ENCODE assay signal across 18 cellular contexts in genomic region chr22:28885939-28886338, GRCh38. TPM values are rescaled to one million over a fixed set of nuclear protein-coding genes. Genes with fewer than 3 reads are reported as not detected.
DNase-seq lines count a peak whose midpoint lies in the region; ATAC-seq and TF ChIP-seq lines count a peak whose summit lies in the region.
"Had no signal": no experiment of that assay in that cellular context is flagged by ENCODE, and none has a peak within 500 bp of the region (broad histone marks: within the 10 kb centered on the region; RNA-seq: fewer than 3 reads in every experiment).

No MANE protein-coding gene starts in this region.

- WGBS in sigmoid colon, 2 donors = 19 to 67% methylated on average over 3 of the region's 3 CpGs

- 0 out of 2 replicates have a peak, but pooled peaks cover 9% of the 10 kb centered on the region for H4K20me1 ChIP-seq in OCI-LY7 (ENCODE audit: insufficient read depth, low read length)

- CTCF ChIA-PET in OCI-LY7 (lab: Charles Lee; ENCODE audit: unreplicated experiment) = no interaction called here
- CTCF ChIA-PET in CD4-positive, alpha-beta memory T cell (lab: Charles Lee; ENCODE audit: partially characterized antibody) = no interaction called here

- peaks cover 19% of the 10 kb centered on the region for H3K4me1 Mint-ChIP-seq in activated T-helper 1 cell treated with anti-CD3 and anti-CD28 coated beads, Interleukin-12 subunit alpha, Interleukin-12 subunit beta, Interleukin-2, Interleukin-4 antibody, amounts not matched to agents 30 ng/mL and 10 ng/mL and 1 ng/mL, durations not matched to agents 14 hours and 24 hours and 36 hours (ENCODE audit: low read depth)
- peaks cover 7 to 27% (median 18%) of the 10 kb centered on the region in 4 donors for H3K4me1 Mint-ChIP-seq in CD4-positive, alpha-beta memory T cell

- H3K4me2 ChIP-seq in OCI-LY7 (ENCODE audit: low read length) = no peak overlapping the region

- H3K36me3 ChIP-seq in HUES6 (ENCODE audit: control insufficient read depth, insufficient read depth, low read length) = no peaks in the 10 kb centered on the region
- no peaks in the 10 kb centered on the region for H3K36me3 ChIP-seq in sigmoid colon
- H3K36me3 ChIP-seq in OCI-LY7 (ENCODE audit: insufficient read depth, low read length) = no peaks in the 10 kb centered on the region
- no peaks in the 10 kb centered on the region for H3K36me3 ChIP-seq in CD4-positive, alpha-beta memory T cell (ENCODE audit: insufficient read depth, low read length)
- H3K36me3 ChIP-seq: thoracic aorta had no signal

- H3K4me3 ChIP-seq in HUES6 (ENCODE audit: low read depth, low read length) = peak overlapping the region; percentile 84; the same call in 1 of the 2 replicates
- H3K4me3 ChIP-seq in sigmoid colon = no peak overlapping the region
- no peak overlapping the region for H3K4me3 ChIP-seq in OCI-LY7 (ENCODE audit: low read depth, low read length, poor library complexity, severe bottlenecking)
- H3K4me3 ChIP-seq in coronary artery = no peak overlapping the region
- no peak overlapping the region for H3K4me3 ChIP-seq in CD4-positive, alpha-beta memory T cell (ENCODE audit: low read length in 2 of 2)

- no peak for DNase-seq in activated T-helper 1 cell treated with anti-CD3 and anti-CD28 coated beads, Interleukin-12 subunit alpha, Interleukin-12 subunit beta, Interleukin-2, Interleukin-4 antibody, amounts not matched to agents 30 ng/mL and 10 ng/mL and 1 ng/mL, durations not matched to agents 14 hours and 24 hours and 36 hours (ENCODE audit: low spot score)
- DNase-seq in left colon (peak; percentile 31 to 60), sigmoid colon (peak; percentile 27), OCI-LY7 (ENCODE audit: low spot score) (no peak), coronary artery (ENCODE audit: low spot score) (no peak), NCI-H526 treated with DMSO at 0.1 percent for 48 hours (lab: John Stamatoyannopoulos, UW) (no peak)
- no peak for DNase-seq in CD4-positive, alpha-beta memory T cell
- DNase-seq: activated CD4-positive, alpha-beta T cell treated with anti-CD3 and anti-CD28 coated beads, Interleukin-2, amount 50 U/mL, for 48 hours; anterior cingulate cortex; C1 segment of cervical spinal cord; HFFc6; MM.1S; NCI-H2107; posterior cingulate gyrus; SIG-M5 had no signal

- H3K27me3 Mint-ChIP-seq in activated T-helper 1 cell treated with anti-CD3 and anti-CD28 coated beads, Interleukin-12 subunit alpha, Interleukin-12 subunit beta, Interleukin-2, Interleukin-4 antibody, amounts not matched to agents 30 ng/mL and 10 ng/mL and 1 ng/mL, durations not matched to agents 14 hours and 24 hours and 36 hours (ENCODE audit: insufficient read depth) = peaks cover 76% of the 10 kb centered on the region
- peaks cover 5 to 9% of the 10 kb centered on the region in 2 donors for H3K27me3 Mint-ChIP-seq in CD4-positive, alpha-beta memory T cell

- ATAC-seq in left colon = peak; percentile 50

- BruUV-seq in OCI-LY7 (replicated peaks; lab: Mats Ljungman, UMichigan) = no TSS peak

- H3K4me3 Mint-ChIP-seq in activated T-helper 1 cell treated with anti-CD3 and anti-CD28 coated beads, Interleukin-12 subunit alpha, Interleukin-12 subunit beta, Interleukin-2, Interleukin-4 antibody, amounts not matched to agents 30 ng/mL and 10 ng/mL and 1 ng/mL, durations not matched to agents 14 hours and 24 hours and 36 hours = peak overlapping the region; percentile 64
- H3K4me3 Mint-ChIP-seq in CD4-positive, alpha-beta memory T cell = peak overlapping the region in 2 of 8 donors; percentile 50 to 74
- H3K4me3 Mint-ChIP-seq: HFFc6 had no signal

- H3K9me2 ChIP-seq in OCI-LY7 (ENCODE audit: insufficient read depth, low read length) = no peaks in the 10 kb centered on the region

- POLR2A ChIA-PET in OCI-LY7 (lab: Charles Lee) = interaction anchor here (0.7 kb wide), 3 partner anchors 20 to 57 kb away, joined by 3 to 5 read pairs (median 3); no protein-coding TSS in a partner anchor
- POLR2A ChIA-PET in CD4-positive, alpha-beta memory T cell (lab: Charles Lee; ENCODE audit: partially characterized antibody) = no interaction called here

- no peak for TF ChIP-seq POLR2A in sigmoid colon (IDR thresholded peaks at IDR 0.05)

- H3K4me1 ChIP-seq in HUES6 (ENCODE audit: control insufficient read depth, insufficient read depth, low read length) (peaks cover 42% of the 10 kb centered on the region), sigmoid colon (peaks cover 0 to 48% (median 37%) of the 10 kb centered on the region in 4 donors), OCI-LY7 (ENCODE audit: insufficient read depth, low read length, poor library complexity, severe bottlenecking) (peaks cover 15% of the 10 kb centered on the region)
- peaks cover 15% of the 10 kb centered on the region for H3K4me1 ChIP-seq in CD4-positive, alpha-beta memory T cell (ENCODE audit: insufficient read depth, low read length)

- no peaks in the 10 kb centered on the region for H3K9me3 ChIP-seq in HUES6 (ENCODE audit: control insufficient read depth, insufficient read depth, low read depth, low read length)
- no peaks in the 10 kb centered on the region for H3K9me3 ChIP-seq in sigmoid colon
- H3K9me3 ChIP-seq in OCI-LY7 (ENCODE audit: low read length) = no peaks in the 10 kb centered on the region
- H3K9me3 ChIP-seq in CD4-positive, alpha-beta memory T cell (ENCODE audit: control insufficient read depth in 1 of 2, low read length in 2 of 2) = no peaks in the 10 kb centered on the region
- H3K9me3 ChIP-seq: thoracic aorta had no signal

- no peak overlapping the region for H3K27ac Mint-ChIP-seq in activated T-helper 1 cell treated with anti-CD3 and anti-CD28 coated beads, Interleukin-12 subunit alpha, Interleukin-12 subunit beta, Interleukin-2, Interleukin-4 antibody, amounts not matched to agents 30 ng/mL and 10 ng/mL and 1 ng/mL, durations not matched to agents 14 hours and 24 hours and 36 hours
- peak overlapping the region in 1 of 7 donors; percentile 59 for H3K27ac Mint-ChIP-seq in CD4-positive, alpha-beta memory T cell
- H3K27ac Mint-ChIP-seq: HFFc6 had no signal

- TF ChIP-seq EP300 in sigmoid colon (IDR thresholded peaks at IDR 0.05) = no peak

- intact Hi-C loops in activated T-helper 1 cell treated with anti-CD3 and anti-CD28 coated beads, Interleukin-12 subunit alpha, Interleukin-12 subunit beta, Interleukin-2, Interleukin-4 antibody, amounts not matched to agents 30 ng/mL and 10 ng/mL and 1 ng/mL, durations not matched to agents 14 hours and 24 hours and 36 hours (cut with micrococcal nuclease) = loop anchor here (10.0 kb wide), 1 partner anchor 379 kb away; the partner anchor contains the start of genes EWSR1 and RHBDD3
- intact Hi-C loops in left colon (cut with DNase I, micrococcal nuclease) = no loop called here
- intact Hi-C loops in sigmoid colon (cut with DNase I) = no loop called here
- intact Hi-C loops in OCI-LY7 (cut with micrococcal nuclease; ENCODE audit: unreplicated experiment) = loop anchor here (10.0 kb wide), 1 partner anchor 879 kb away; the partner anchor contains the start of genes UQCR10 and ZMAT5
- intact Hi-C loops in CD4-positive, alpha-beta memory T cell (cut with micrococcal nuclease) = no loop called here

- H3K79me2 ChIP-seq in OCI-LY7 (ENCODE audit: insufficient read depth, low read depth, low read length) = no peaks in the 10 kb centered on the region

- H3K27me3 ChIP-seq in HUES6 (ENCODE audit: control insufficient read depth, insufficient read depth, low read length) (no peaks in the 10 kb centered on the region), sigmoid colon (no peaks in the 10 kb centered on the region)
- no peaks in the 10 kb centered on the region for H3K27me3 ChIP-seq in CD4-positive, alpha-beta memory T cell (ENCODE audit: insufficient read depth, low read length)

- no peak overlapping the region for H2AFZ ChIP-seq in OCI-LY7 (ENCODE audit: low read length)

- H3K9ac ChIP-seq in HUES6 (ENCODE audit: low read length) = no peak overlapping the region

- H3K36me3 Mint-ChIP-seq in activated T-helper 1 cell treated with anti-CD3 and anti-CD28 coated beads, Interleukin-12 subunit alpha, Interleukin-12 subunit beta, Interleukin-2, Interleukin-4 antibody, amounts not matched to agents 30 ng/mL and 10 ng/mL and 1 ng/mL, durations not matched to agents 14 hours and 24 hours and 36 hours (ENCODE audit: low read depth) = peaks cover 2% of the 10 kb centered on the region
- H3K36me3 Mint-ChIP-seq in CD4-positive, alpha-beta memory T cell = no peaks in the 10 kb centered on the region

- no peaks in the 10 kb centered on the region for H3K9me3 Mint-ChIP-seq in activated T-helper 1 cell treated with anti-CD3 and anti-CD28 coated beads, Interleukin-12 subunit alpha, Interleukin-12 subunit beta, Interleukin-2, Interleukin-4 antibody, amounts not matched to agents 30 ng/mL and 10 ng/mL and 1 ng/mL, durations not matched to agents 14 hours and 24 hours and 36 hours
- H3K9me3 Mint-ChIP-seq in CD4-positive, alpha-beta memory T cell = no peaks in the 10 kb centered on the region
- H3K9me3 Mint-ChIP-seq: HFFc6 had no signal

- TF ChIP-seq CTCF in sigmoid colon (IDR thresholded peaks at IDR 0.05) (no peak), OCI-LY7 (conservative IDR thresholded peaks at IDR 0.05; ENCODE audit: low read length) (no peak), coronary artery (IDR thresholded peaks at IDR 0.05) (no peak)

- H3K27ac ChIP-seq in HUES6 (ENCODE audit: low read depth, low read length) = no peak overlapping the region
- no peak overlapping the region for H3K27ac ChIP-seq in sigmoid colon
- no peak overlapping the region for H3K27ac ChIP-seq in OCI-LY7 (ENCODE audit: low read depth, low read length, poor library complexity, severe bottlenecking)
- H3K27ac ChIP-seq in coronary artery = no peak overlapping the region
- H3K27ac ChIP-seq in CD4-positive, alpha-beta memory T cell (ENCODE audit: low read depth, low read length) = no peak overlapping the region
- H3K27ac ChIP-seq: HL-60, thoracic aorta had no signal

RNA-seq across cellular contexts. Expression of gene ZNRF3, which starts 2.6 kb away (rescaled TPM):
- 1.9 and 2.1 TPM in 2 replicates for total RNA-seq in activated T-helper 1 cell treated with anti-CD3 and anti-CD28 coated beads, Interleukin-12 subunit alpha, Interleukin-12 subunit beta, Interleukin-2, Interleukin-4 antibody, amounts not matched to agents 30 ng/mL and 10 ng/mL and 1 ng/mL, durations not matched to agents 14 hours and 24 hours and 36 hours
- total RNA-seq in left colon (1 to 10 TPM; 6.2 to 7.0 TPM), sigmoid colon (10 to 100 TPM in 2 of 4 donors, 1 to 10 TPM in 2; 8.9 to 13.6 (median 9.7) TPM), OCI-LY7 (2022) (3.1 and 3.9 TPM in 2 replicates)
- 1 to 10 TPM in 1 of 3 donors, under 1 TPM in 2; 0.23 to 3.9 (median 0.60) TPM for polyA plus RNA-seq in sigmoid colon
- 1.2 and 3.6 TPM in 2 replicates for total RNA-seq in OCI-LY7 (2014; rRNA removed; shearing (Covaris generic))
- total RNA-seq in CD4-positive, alpha-beta memory T cell = under 1 TPM; 0.70 to 0.89 TPM
- polyA plus RNA-seq in CD4-positive, alpha-beta memory T cell = under 1 TPM in 1 of 2 donors, not detected in 1; 0.11 TPM

Comparison
In these comparisons a context has a peak if more than half of its experiments do, and no peak if none do; other contexts are left out.
1. DNase-seq: peak in left colon (2 of 2) and sigmoid colon (single experiment); none in activated T-helper 1 cell treated with anti-CD3 and anti-CD28 coated beads, Interleukin-12 subunit alpha, Interleukin-12 subunit beta, Interleukin-2, Interleukin-4 antibody, amounts not matched to agents 30 ng/mL and 10 ng/mL and 1 ng/mL, durations not matched to agents 14 hours and 24 hours and 36 hours (single experiment), OCI-LY7 (single experiment), coronary artery (single experiment), NCI-H526 treated with DMSO at 0.1 percent for 48 hours (single experiment) and CD4-positive, alpha-beta memory T cell (0 of 5).
2. intact Hi-C loops: an anchor here in activated T-helper 1 cell treated with anti-CD3 and anti-CD28 coated beads, Interleukin-12 subunit alpha, Interleukin-12 subunit beta, Interleukin-2, Interleukin-4 antibody, amounts not matched to agents 30 ng/mL and 10 ng/mL and 1 ng/mL, durations not matched to agents 14 hours and 24 hours and 36 hours (10.0 kb wide) and OCI-LY7 (10.0 kb wide); none called in left colon, sigmoid colon and CD4-positive, alpha-beta memory T cell.